1 cellular context compared by ENCODE assay signal in the genomic region with DNA sequence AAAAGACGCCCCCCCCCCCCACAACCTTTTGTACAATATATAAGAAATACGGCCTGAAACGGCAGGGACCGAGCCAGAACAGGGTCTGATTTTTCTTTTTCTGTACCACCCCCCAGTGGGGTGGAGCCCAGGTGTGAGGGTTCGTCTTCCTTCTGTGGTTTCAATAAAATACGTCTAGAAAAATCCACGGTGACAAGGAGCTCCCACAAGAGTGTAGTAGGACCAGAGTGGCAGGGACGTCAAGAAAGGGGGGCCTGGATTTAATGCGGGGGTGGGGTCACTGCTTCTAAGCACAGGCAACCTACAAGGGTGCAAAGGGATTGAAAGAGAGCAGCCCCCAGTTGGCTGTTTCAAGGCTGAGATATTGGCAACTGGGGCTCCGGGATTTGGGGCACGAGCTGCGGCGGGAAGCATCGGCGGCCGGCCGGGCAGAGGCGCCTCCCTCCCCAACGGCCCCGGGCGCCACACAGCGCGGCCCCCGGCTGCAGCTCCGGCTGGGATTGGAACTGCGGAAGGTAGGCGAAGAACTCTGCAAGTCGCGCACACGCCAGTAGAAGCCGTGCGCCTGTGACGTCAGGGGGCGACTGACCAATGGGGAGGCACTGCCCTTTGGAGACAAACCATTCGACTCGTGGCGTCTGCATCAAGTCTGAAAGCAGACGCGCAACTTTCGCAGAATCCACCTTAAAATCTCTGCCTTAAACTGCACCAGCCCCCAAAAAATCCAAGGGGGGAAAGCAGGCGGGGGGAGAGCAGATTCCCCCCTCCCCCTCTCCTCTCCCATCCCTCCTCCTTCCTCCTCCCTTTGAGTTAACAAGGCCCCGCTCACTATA.
TF ChIP-seq lines count a peak whose summit lies in the region.

A gene (plus strand): TSS at position 623 of the 833 bp plus-strand sequence. CDS start 425 bp downstream, outside the sequence.

TF ChIP-seq in HepG2, 621 proteins besides CTCF, POLR2A, EP300 and RAD21 (continued from another document and continues in another):
- TF ChIP-seq, protein P1, sequence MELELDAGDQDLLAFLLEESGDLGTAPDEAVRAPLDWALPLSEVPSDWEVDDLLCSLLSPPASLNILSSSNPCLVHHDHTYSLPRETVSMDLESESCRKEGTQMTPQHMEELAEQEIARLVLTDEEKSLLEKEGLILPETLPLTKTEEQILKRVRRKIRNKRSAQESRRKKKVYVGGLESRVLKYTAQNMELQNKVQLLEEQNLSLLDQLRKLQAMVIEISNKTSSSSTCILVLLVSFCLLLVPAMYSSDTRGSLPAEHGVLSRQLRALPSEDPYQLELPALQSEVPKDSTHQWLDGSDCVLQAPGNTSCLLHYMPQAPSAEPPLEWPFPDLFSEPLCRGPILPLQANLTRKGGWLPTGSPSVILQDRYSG (CRISPR knock-in tag; IDR thresholded peaks at IDR 0.05), result no peak
- TF ChIP-seq ZSCAN30 (CRISPR knock-in tag; IDR thresholded peaks at IDR 0.05) (0 out of 2 replicates have a peak, but pooled peaks have one; percentile 72), ZNF607 (CRISPR knock-in tag; IDR thresholded peaks at IDR 0.05; ENCODE audit: borderline replicate concordance) (peak; percentile 61; the same call in 1 of the 2 replicates), ZNF234 (CRISPR knock-in tag; conservative IDR thresholded peaks at IDR 0.05) (no peak), XRCC5 (optimal IDR thresholded peaks at IDR 0.05; ENCODE audit: low read length) (peak; percentile 29), SNRNP70 (IDR thresholded peaks at IDR 0.05; ENCODE audit: low read depth, low read length) (no peak), TP53 (CRISPR knock-in tag; conservative IDR thresholded peaks at IDR 0.05) (no peak), ZNF17 (CRISPR knock-in tag; IDR thresholded peaks at IDR 0.05) (no peak), HNRNPH1 (optimal IDR thresholded peaks at IDR 0.05; ENCODE audit: low read depth, low read length) (no peak), CAMTA2 (CRISPR knock-in tag; IDR thresholded peaks at IDR 0.05; ENCODE audit: borderline replicate concordance) (no peak), ZFP36 (IDR thresholded peaks at IDR 0.05; ENCODE audit: borderline replicate concordance, low read depth, low read length, partially characterized antibody) (no peak), NCOA1 (CRISPR knock-in tag; IDR thresholded peaks at IDR 0.05) (no peak), SMARCC2 (IDR thresholded peaks at IDR 0.05) (no peak), ZNF572 (CRISPR knock-in tag; IDR thresholded peaks at IDR 0.05) (no peak), ZNF263 (CRISPR knock-in tag; IDR thresholded peaks at IDR 0.05) (0 out of 2 replicates have a peak, but pooled peaks have one; percentile 19), TOE1 (CRISPR knock-in tag; IDR thresholded peaks at IDR 0.05) (no peak), ZNF564 (CRISPR knock-in tag; IDR thresholded peaks at IDR 0.05) (peak; percentile 45; the same call in 1 of the 2 replicates), ZNF773 (CRISPR knock-in tag; IDR thresholded peaks at IDR 0.05; ENCODE audit: borderline replicate concordance) (no peak), ARNT2 (CRISPR knock-in tag; IDR thresholded peaks at IDR 0.05; ENCODE audit: low read depth) (peak; percentile 64; the same call in 1 of the 2 replicates), ATF1 (CRISPR knock-in tag; IDR thresholded peaks at IDR 0.05) (peak; percentile 83), GTF3A (CRISPR knock-in tag; conservative IDR thresholded peaks at IDR 0.05) (no peak), SRSF9 (IDR thresholded peaks at IDR 0.05; ENCODE audit: borderline replicate concordance, insufficient read depth, low read depth, low read length, poor library complexity, severe bottlenecking) (no peak), DNMT1 (CRISPR knock-in tag; IDR thresholded peaks at IDR 0.05) (peak; percentile 61; the same call in 1 of the 2 replicates), RELA (CRISPR knock-in tag; IDR thresholded peaks at IDR 0.05) (no peak), SPEN (CRISPR knock-in tag; IDR thresholded peaks at IDR 0.05; ENCODE audit: low read depth) (peak; percentile 76), NCOA5 (CRISPR knock-in tag; IDR thresholded peaks at IDR 0.05) (no peak), JUND (CRISPR knock-in tag; IDR thresholded peaks at IDR 0.05) (no peak), RORA (CRISPR knock-in tag; IDR thresholded peaks at IDR 0.05) (no peak), ZNF562 (CRISPR knock-in tag; IDR thresholded peaks at IDR 0.05; ENCODE audit: borderline replicate concordance) (no peak), ARHGAP35 (CRISPR knock-in tag; IDR thresholded peaks at IDR 0.05; ENCODE audit: borderline replicate concordance) (no peak), NPAS2 (CRISPR knock-in tag; IDR thresholded peaks at IDR 0.05; ENCODE audit: borderline replicate concordance) (no peak), ZNF558 (CRISPR knock-in tag; IDR thresholded peaks at IDR 0.05; ENCODE audit: borderline replicate concordance) (no peak), SRF (IDR thresholded peaks at IDR 0.05; ENCODE audit: low read depth, low read length) (no peak)
- TF ChIP-seq, protein P2, sequence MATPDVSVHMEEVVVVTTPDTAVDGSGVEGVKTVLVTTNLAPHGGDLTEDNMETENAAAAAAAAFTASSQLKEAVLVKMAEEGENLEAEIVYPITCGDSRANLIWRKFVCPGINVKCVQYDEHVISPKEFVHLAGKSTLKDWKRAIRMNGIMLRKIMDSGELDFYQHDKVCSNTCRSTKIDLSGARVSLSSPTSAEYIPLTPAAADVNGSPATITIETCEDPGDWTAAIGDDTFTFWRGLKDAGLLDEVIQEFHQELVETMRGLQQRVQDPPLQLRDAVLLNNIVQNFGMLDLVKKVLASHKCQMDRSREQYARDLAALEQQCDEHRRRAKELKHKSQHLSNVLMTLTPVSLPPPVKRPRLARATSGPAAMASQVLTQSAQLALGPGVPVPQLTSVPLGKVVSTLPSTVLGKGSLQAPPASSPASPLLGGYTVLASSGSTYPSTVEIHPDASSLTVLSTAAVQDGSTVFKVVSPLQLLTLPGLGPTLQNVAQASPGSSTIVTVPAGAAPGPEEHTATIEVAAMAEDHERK (CRISPR knock-in tag; IDR thresholded peaks at IDR 0.05; ENCODE audit: low read depth), result no peak
- TF ChIP-seq, protein P3, sequence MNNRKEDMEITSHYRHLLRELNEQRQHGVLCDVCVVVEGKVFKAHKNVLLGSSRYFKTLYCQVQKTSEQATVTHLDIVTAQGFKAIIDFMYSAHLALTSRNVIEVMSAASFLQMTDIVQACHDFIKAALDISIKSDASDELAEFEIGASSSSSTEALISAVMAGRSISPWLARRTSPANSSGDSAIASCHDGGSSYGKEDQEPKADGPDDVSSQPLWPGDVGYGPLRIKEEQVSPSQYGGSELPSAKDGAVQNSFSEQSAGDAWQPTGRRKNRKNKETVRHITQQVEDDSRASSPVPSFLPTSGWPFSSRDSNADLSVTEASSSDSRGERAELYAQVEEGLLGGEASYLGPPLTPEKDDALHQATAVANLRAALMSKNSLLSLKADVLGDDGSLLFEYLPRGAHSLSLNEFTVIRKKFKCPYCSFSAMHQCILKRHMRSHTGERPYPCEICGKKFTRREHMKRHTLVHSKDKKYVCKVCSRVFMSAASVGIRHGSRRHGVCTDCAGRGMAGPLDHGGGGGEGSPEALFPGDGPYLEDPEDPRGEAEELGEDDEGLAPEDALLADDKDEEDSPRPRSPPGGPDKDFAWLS (CRISPR knock-in tag; IDR thresholded peaks at IDR 0.05; ENCODE audit: borderline replicate concordance), result no peak
- TF ChIP-seq, protein P4, sequence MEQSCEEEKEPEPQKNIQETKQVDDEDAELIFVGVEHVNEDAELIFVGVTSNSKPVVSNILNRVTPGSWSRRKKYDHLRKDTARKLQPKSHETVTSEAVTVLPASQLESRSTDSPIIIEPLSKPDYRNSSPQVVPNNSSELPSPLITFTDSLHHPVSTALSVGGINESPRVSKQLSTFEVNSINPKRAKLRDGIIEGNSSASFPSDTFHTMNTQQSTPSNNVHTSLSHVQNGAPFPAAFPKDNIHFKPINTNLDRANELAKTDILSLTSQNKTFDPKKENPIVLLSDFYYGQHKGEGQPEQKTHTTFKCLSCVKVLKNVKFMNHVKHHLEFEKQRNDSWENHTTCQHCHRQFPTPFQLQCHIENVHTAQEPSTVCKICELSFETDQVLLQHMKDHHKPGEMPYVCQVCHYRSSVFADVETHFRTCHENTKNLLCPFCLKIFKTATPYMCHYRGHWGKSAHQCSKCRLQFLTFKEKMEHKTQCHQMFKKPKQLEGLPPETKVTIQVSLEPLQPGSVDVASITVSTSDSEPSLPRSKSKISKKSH (CRISPR knock-in tag; IDR thresholded peaks at IDR 0.05; ENCODE audit: borderline replicate concordance), result peak; percentile 84
- TF ChIP-seq, protein P5, sequence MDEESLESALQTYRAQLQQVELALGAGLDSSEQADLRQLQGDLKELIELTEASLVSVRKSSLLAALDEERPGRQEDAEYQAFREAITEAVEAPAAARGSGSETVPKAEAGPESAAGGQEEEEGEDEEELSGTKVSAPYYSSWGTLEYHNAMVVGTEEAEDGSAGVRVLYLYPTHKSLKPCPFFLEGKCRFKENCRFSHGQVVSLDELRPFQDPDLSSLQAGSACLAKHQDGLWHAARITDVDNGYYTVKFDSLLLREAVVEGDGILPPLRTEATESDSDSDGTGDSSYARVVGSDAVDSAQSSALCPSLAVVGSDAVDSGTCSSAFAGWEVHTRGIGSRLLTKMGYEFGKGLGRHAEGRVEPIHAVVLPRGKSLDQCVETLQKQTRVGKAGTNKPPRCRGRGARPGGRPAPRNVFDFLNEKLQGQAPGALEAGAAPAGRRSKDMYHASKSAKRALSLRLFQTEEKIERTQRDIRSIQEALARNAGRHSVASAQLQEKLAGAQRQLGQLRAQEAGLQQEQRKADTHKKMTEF (CRISPR knock-in tag; IDR thresholded peaks at IDR 0.05), result peak; percentile 62; the same call in 1 of the 2 replicates
- TF ChIP-seq, protein P6, sequence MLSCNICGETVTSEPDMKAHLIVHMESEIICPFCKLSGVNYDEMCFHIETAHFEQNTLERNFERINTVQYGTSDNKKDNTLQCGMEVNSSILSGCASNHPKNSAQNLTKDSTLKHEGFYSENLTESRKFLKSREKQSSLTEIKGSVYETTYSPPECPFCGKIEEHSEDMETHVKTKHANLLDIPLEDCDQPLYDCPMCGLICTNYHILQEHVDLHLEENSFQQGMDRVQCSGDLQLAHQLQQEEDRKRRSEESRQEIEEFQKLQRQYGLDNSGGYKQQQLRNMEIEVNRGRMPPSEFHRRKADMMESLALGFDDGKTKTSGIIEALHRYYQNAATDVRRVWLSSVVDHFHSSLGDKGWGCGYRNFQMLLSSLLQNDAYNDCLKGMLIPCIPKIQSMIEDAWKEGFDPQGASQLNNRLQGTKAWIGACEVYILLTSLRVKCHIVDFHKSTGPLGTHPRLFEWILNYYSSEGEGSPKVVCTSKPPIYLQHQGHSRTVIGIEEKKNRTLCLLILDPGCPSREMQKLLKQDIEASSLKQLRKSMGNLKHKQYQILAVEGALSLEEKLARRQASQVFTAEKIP (CRISPR knock-in tag; IDR thresholded peaks at IDR 0.05; ENCODE audit: borderline replicate concordance), result no peak
- TF ChIP-seq, protein P7, sequence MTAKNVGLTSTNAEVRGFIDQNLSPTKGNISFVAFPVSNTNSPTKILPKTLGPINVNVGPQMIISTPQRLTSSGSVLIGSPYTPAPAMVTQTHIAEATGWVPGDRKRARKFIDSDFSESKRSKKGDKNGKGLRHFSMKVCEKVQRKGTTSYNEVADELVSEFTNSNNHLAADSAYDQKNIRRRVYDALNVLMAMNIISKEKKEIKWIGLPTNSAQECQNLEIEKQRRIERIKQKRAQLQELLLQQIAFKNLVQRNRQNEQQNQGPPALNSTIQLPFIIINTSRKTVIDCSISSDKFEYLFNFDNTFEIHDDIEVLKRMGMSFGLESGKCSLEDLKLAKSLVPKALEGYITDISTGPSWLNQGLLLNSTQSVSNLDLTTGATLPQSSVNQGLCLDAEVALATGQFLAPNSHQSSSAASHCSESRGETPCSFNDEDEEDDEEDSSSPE (CRISPR knock-in tag; IDR thresholded peaks at IDR 0.05), result peak; percentile 62; the same call in 1 of the 2 replicates
- TF ChIP-seq, protein P8, sequence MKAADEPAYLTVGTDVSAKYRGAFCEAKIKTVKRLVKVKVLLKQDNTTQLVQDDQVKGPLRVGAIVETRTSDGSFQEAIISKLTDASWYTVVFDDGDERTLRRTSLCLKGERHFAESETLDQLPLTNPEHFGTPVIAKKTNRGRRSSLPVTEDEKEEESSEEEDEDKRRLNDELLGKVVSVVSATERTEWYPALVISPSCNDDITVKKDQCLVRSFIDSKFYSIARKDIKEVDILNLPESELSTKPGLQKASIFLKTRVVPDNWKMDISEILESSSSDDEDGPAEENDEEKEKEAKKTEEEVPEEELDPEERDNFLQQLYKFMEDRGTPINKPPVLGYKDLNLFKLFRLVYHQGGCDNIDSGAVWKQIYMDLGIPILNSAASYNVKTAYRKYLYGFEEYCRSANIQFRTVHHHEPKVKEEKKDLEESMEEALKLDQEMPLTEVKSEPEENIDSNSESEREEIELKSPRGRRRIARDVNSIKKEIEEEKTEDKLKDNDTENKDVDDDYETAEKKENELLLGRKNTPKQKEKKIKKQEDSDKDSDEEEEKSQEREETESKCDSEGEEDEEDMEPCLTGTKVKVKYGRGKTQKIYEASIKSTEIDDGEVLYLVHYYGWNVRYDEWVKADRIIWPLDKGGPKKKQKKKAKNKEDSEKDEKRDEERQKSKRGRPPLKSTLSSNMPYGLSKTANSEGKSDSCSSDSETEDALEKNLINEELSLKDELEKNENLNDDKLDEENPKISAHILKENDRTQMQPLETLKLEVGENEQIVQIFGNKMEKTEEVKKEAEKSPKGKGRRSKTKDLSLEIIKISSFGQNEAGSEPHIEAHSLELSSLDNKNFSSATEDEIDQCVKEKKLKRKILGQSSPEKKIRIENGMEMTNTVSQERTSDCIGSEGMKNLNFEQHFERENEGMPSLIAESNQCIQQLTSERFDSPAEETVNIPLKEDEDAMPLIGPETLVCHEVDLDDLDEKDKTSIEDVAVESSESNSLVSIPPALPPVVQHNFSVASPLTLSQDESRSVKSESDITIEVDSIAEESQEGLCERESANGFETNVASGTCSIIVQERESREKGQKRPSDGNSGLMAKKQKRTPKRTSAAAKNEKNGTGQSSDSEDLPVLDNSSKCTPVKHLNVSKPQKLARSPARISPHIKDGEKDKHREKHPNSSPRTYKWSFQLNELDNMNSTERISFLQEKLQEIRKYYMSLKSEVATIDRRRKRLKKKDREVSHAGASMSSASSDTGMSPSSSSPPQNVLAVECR (CRISPR knock-in tag; IDR thresholded peaks at IDR 0.05; ENCODE audit: borderline replicate concordance), result peak; percentile 67
